Comparison of ENCODE assay signal across 1 cellular context in the genomic region with DNA sequence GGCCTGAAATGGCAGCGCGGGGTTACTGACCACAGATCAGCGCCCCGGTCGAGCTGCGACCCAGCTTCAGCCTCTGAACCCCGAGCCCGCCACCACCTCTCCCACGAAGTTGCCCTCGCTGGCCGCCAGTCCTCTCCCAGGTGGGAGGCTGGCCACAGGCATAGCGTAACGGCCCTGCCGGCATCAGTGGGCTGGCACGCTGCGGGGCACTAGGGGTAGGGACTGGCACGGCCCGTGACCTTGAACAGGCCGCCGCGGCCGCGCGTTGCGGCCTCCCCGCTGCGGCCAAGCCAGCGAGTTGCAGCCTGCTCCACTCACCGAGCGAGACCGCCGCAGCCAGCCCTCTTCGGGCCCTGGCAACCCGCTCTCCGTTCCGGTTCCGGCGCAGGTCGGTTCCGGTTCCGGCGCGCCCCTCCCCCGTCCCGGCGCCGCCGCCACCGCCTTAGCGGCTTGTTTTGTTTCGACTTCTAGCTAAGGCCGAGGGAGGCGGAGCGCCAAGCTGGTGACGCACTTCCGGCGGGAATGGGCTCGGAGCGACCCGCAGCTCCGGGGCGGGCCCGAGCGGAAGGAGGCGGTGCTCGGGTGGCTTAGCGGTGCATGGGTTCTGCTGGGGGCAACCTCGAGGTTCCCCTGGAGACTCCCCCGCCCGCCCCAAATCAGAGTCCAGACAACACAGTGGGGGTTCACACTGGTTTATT.
TF ChIP-seq lines count a peak whose summit lies in the region.

Gene USP19, minus strand, starts transcription at position 386 of the 698 bp plus-strand sequence. CDS start 1,678 bp downstream, outside the sequence.

TF ChIP-seq in K562, 482 proteins besides CTCF, POLR2A, EP300 and RAD21 (continued from another document and continues in another):
- TF ChIP-seq CEBPZ (IDR thresholded peaks at IDR 0.05; ENCODE audit: borderline replicate concordance, low read depth, low read length) (no peak), PTBP1 (IDR thresholded peaks at IDR 0.05; ENCODE audit: low read depth, low read length) (no peak), TCF7L2 (IDR thresholded peaks at IDR 0.05; ENCODE audit: low read depth, low read length) (no peak), KDM2B (CRISPR knock-in tag; IDR thresholded peaks at IDR 0.05) (no peak), CCNT2 (IDR thresholded peaks at IDR 0.05; ENCODE audit: borderline replicate concordance, extremely low read depth, insufficient read length, low read depth, low read length) (peak; percentile 58), ZNF589 (CRISPR knock-in tag; IDR thresholded peaks at IDR 0.05; ENCODE audit: low read depth) (no peak), ELF1 (tag; IDR thresholded peaks at IDR 0.05) (peak; percentile 82), POLR2G (IDR thresholded peaks at IDR 0.05; ENCODE audit: low read depth, low read length) (peak; percentile 92), RNF219 (CRISPR knock-in tag; IDR thresholded peaks at IDR 0.05) (no peak), NFIC (IDR thresholded peaks at IDR 0.05) (no peak; the same call in 1 of the 2 replicates), NUFIP1 (IDR thresholded peaks at IDR 0.05; ENCODE audit: partially characterized antibody) (no peak), ZBTB8A (IDR thresholded peaks at IDR 0.05; ENCODE audit: partially characterized antibody) (no peak), SMARCC2 (IDR thresholded peaks at IDR 0.05; ENCODE audit: low read depth) (no peak), THRB (CRISPR knock-in tag; conservative IDR thresholded peaks at IDR 0.05) (no peak), SRSF9 (IDR thresholded peaks at IDR 0.05; ENCODE audit: borderline replicate concordance, low read depth, low read length) (no peak), CHD1 (IDR thresholded peaks at IDR 0.05; ENCODE audit: low read length) (peak; percentile 67), BRCA1 (IDR thresholded peaks at IDR 0.05) (no peak), BRCA1 (CRISPR knock-in tag; IDR thresholded peaks at IDR 0.05) (no peak), MYC (IDR thresholded peaks at IDR 0.05; ENCODE audit: low read depth, low read length) (peak; percentile 63; the same call in 1 of the 2 replicates), MYC (CRISPR knock-in tag; IDR thresholded peaks at IDR 0.05; ENCODE audit: borderline replicate concordance, low read depth) (no peak), ZHX1 (conservative IDR thresholded peaks at IDR 0.05; ENCODE audit: low read length) (no peak), ZNF696 (CRISPR knock-in tag; conservative IDR thresholded peaks at IDR 0.05) (no peak), MAZ (CRISPR knock-in tag; conservative IDR thresholded peaks at IDR 0.05 in 1 of 2, IDR thresholded peaks at IDR 0.05 in 1 of 2) (peak in 1 of 2 experiments; percentile 55; a peak in 2 of 4 replicates), ZNF143 (CRISPR knock-in tag; IDR thresholded peaks at IDR 0.05) (no peak), FOXA3 (CRISPR knock-in tag; conservative IDR thresholded peaks at IDR 0.05 in 1 of 2, IDR thresholded peaks at IDR 0.05 in 1 of 2) (no peak), SIN3B (IDR thresholded peaks at IDR 0.05; ENCODE audit: low read depth) (peak; percentile 85), HDGF (IDR thresholded peaks at IDR 0.05) (no peak), SOX6 (IDR thresholded peaks at IDR 0.05) (no peak), SMAD4 (CRISPR knock-in tag; conservative IDR thresholded peaks at IDR 0.05) (0 out of 2 replicates have a peak, but pooled peaks have one; percentile 50), NR3C1 (CRISPR knock-in tag; IDR thresholded peaks at IDR 0.05) (peak; percentile 41; the same call in 1 of the 2 replicates), REST (CRISPR knock-in tag; IDR thresholded peaks at IDR 0.05; ENCODE audit: low read depth) (peak; percentile 57; the same call in 1 of the 2 replicates), POU5F1 (IDR thresholded peaks at IDR 0.05; ENCODE audit: borderline replicate concordance, low read depth, low read length, partially characterized antibody) (no peak), ZNF12 (CRISPR knock-in tag; IDR thresholded peaks at IDR 0.05) (no peak), STAG1 (CRISPR knock-in tag; IDR thresholded peaks at IDR 0.05; ENCODE audit: borderline replicate concordance) (peak; percentile 25; the same call in 1 of the 2 replicates), MAFG (tag; conservative IDR thresholded peaks at IDR 0.05) (no peak), ZNF639 (CRISPR knock-in tag; conservative IDR thresholded peaks at IDR 0.05 in 1 of 2, IDR thresholded peaks at IDR 0.05 in 1 of 2) (peak; percentile 54 to 100; a peak in 2 of 4 replicates), ZNF408 (CRISPR knock-in tag; IDR thresholded peaks at IDR 0.05; ENCODE audit: low read depth) (no peak)
- TF ChIP-seq, protein P1, sequence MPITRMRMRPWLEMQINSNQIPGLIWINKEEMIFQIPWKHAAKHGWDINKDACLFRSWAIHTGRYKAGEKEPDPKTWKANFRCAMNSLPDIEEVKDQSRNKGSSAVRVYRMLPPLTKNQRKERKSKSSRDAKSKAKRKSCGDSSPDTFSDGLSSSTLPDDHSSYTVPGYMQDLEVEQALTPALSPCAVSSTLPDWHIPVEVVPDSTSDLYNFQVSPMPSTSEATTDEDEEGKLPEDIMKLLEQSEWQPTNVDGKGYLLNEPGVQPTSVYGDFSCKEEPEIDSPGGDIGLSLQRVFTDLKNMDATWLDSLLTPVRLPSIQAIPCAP (CRISPR knock-in tag; IDR thresholded peaks at IDR 0.05; ENCODE audit: borderline replicate concordance): no peak
- TF ChIP-seq, protein P2, sequence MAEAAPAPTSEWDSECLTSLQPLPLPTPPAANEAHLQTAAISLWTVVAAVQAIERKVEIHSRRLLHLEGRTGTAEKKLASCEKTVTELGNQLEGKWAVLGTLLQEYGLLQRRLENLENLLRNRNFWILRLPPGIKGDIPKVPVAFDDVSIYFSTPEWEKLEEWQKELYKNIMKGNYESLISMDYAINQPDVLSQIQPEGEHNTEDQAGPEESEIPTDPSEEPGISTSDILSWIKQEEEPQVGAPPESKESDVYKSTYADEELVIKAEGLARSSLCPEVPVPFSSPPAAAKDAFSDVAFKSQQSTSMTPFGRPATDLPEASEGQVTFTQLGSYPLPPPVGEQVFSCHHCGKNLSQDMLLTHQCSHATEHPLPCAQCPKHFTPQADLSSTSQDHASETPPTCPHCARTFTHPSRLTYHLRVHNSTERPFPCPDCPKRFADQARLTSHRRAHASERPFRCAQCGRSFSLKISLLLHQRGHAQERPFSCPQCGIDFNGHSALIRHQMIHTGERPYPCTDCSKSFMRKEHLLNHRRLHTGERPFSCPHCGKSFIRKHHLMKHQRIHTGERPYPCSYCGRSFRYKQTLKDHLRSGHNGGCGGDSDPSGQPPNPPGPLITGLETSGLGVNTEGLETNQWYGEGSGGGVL (CRISPR knock-in tag; IDR thresholded peaks at IDR 0.05): no peak
